8 cellular contexts compared by ENCODE assay signal in the genomic region with DNA sequence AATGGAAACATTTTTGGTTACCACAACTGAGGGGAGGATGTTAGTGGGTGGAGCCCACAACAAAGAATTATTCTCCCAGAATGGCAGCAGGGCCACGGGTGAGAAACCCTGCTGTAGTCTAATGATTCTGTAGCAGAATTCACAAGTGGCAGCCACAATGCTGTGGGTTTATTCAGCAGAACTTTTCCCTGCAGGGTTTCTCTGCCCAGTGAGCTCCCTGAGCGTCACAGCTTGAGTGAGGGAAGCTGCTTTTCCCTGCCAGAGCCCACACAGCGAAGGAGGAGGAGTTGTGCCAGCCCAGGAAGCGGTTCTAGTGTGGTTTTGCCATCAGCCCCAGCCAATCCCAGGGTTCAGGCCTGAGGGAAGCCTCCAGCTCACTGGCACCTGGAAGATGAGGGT. TPM values are rescaled to one million over a fixed set of nuclear protein-coding genes. Genes with fewer than 3 reads are reported as not detected.
DNase-seq lines count a peak whose midpoint lies in the region; ATAC-seq, FAIRE-seq and TF ChIP-seq lines count a peak whose summit lies in the region.

No MANE protein-coding gene starts in this region.

- no peak for FAIRE-seq in GM12878 (lab: Jason Lieb, UNC)

- H4K20me1 ChIP-seq in GM12878 (ENCODE audit: control insufficient read depth, insufficient read depth): no peaks in the 10 kb centered on the region

- no peak for TF ChIP-seq CTCF in GM12878 (IDR thresholded peaks at IDR 0.05 in 2 of 3, conservative IDR thresholded peaks at IDR 0.05 in 1 of 3; ENCODE audit: control insufficient read depth in 2 of 3, extremely low read depth in 1 of 3, insufficient read depth in 1 of 3, low read depth in 3 of 3, low read length in 3 of 3)

- no peak overlapping the region for H3K27ac ChIP-seq in GM12878 (ENCODE audit: control insufficient read depth, insufficient read depth)

- POLR2A ChIA-PET in GM12878 (lab: Charles Lee): interaction anchor here (0.8 kb wide), 1 partner anchor 32 kb away, joined by 3 read pairs; no protein-coding TSS in a partner anchor

- no peak overlapping the region for H3K4me3 ChIP-seq in GM12878

- CTCF ChIA-PET in GM12878 (lab: Yijun Ruan, JAX): interaction anchor here (0.7 to 2.0 kb wide), 9 partner anchors 9 to 590 kb away, joined by 3 to 14 read pairs (median 4); no protein-coding TSS in a partner anchor

- 0 out of 4 replicates have a peak, but pooled peaks of 1 of the 2 experiments have one; percentile 7 for TF ChIP-seq EP300 in GM12878 (IDR thresholded peaks at IDR 0.05; ENCODE audit: borderline replicate concordance in 1 of 2, control insufficient read depth in 1 of 2, low read depth in 2 of 2, low read length in 2 of 2)

- TF ChIP-seq RAD21 in GM12878 (IDR thresholded peaks at IDR 0.05; ENCODE audit: insufficient read depth, low read depth, low read length): no peak

- SMC1A ChIA-PET in GM12878 (lab: Charles Lee; ENCODE audit: uncharacterized antibody, unreplicated experiment): interaction anchor here (0.7 to 1.0 kb wide), 3 partner anchors 9 to 311 kb away, joined by 3 to 4 read pairs (median 4); no protein-coding TSS in a partner anchor

- RAD21 ChIA-PET in GM12878 (lab: Charles Lee; ENCODE audit: unreplicated experiment): interaction anchor here (0.7 to 1.0 kb wide), 3 partner anchors 43 to 65 kb away, joined by 3 to 4 read pairs (median 3); no protein-coding TSS in a partner anchor

- intact Hi-C loops in GM12878 (cut with micrococcal nuclease; ENCODE audit: unreplicated experiment): loop anchor here (2.0 kb wide), 1 partner anchor 44 kb away; no protein-coding TSS in a partner anchor

- peaks cover 23% of the 10 kb centered on the region for H3K4me1 ChIP-seq in GM12878 (ENCODE audit: control insufficient read depth, insufficient read depth, low read length)

- in situ Hi-C loops in KBM-7 (cut with MboI; ENCODE audit: low pct_unique_long_range_greater_than_20kb, low sequenced_read_pairs) (no loop called here), GM12878 (cut with MboI) (no loop called here)

- no peak overlapping the region for H3K9ac ChIP-seq in GM12878 (ENCODE audit: control insufficient read depth, insufficient read depth, low read length)

- H3K4me2 ChIP-seq in GM12878 (ENCODE audit: control insufficient read depth, insufficient read depth): peak overlapping the region; percentile 56

- peaks cover 3 to 7% of the 10 kb centered on the region in 2 experiments for H3K27me3 ChIP-seq in GM12878 (replicated peaks in 1 of 2; ENCODE audit: control insufficient read depth in 2 of 2, insufficient read depth in 2 of 2, low read length in 1 of 2)

- BruUV-seq in GM12878 (replicated peaks; lab: Mats Ljungman, UMichigan): no TSS peak

- no peaks in the 10 kb centered on the region for H3K79me2 ChIP-seq in GM12878 (ENCODE audit: control insufficient read depth, insufficient read depth, low read length)

- peak; percentile 59 for DNase-seq in stimulated activated CD4-positive, alpha-beta T cell treated with anti-CD3 and anti-CD28 coated beads, Interleukin-15, amount 100 ng/mL, for 24 hours
- DNase-seq in stimulated activated CD4-positive, alpha-beta T cell treated with anti-CD3 and anti-CD28 coated beads, Interleukin-1b, Interleukin-23, amount 100 ng/mL, for 48 hours: no peak
- DNase-seq in KBM-7 (peak; percentile 40), GM12878 (ENCODE audit: low read depth, low spot score) (no peak), superior temporal gyrus (ENCODE audit: extremely low spot score) (peak; percentile 48), dermis blood vessel endothelial cell (no peak)
- no peak for DNase-seq in effector CD8-positive, alpha-beta T cell (lab: John Stamatoyannopoulos, UW)

- H3K36me3 ChIP-seq in GM12878 (ENCODE audit: control insufficient read depth in 2 of 2, insufficient read depth in 2 of 2, low read length in 1 of 2): no peaks in the 10 kb centered on the region

- H3K9me3 ChIP-seq in GM12878 (replicated peaks; ENCODE audit: control insufficient read depth, insufficient read depth, low read length): no peaks in the 10 kb centered on the region

- peak overlapping the region; percentile 46 for H2AFZ ChIP-seq in GM12878 (ENCODE audit: control insufficient read depth, low read depth, low read length)

- TF ChIP-seq POLR2A in GM12878 (IDR thresholded peaks at IDR 0.05; ENCODE audit: low read depth, low read length): no peak

- ATAC-seq in GM12878 (peak; percentile 79), HG03045 (IDR thresholded peaks at IDR 0.05; ENCODE audit: unreplicated experiment) (no peak)

- 1% methylated on average over 4 of the region's 4 CpGs for WGBS in GM12878 (ENCODE audit: insufficient coverage, insufficient replicate concordance, low lambda C conversion rate, missing lambda C conversion rate)

TF ChIP-seq in GM12878, 131 proteins besides CTCF, POLR2A, EP300 and RAD21 (continues in another document):
- TF ChIP-seq, protein P1, sequence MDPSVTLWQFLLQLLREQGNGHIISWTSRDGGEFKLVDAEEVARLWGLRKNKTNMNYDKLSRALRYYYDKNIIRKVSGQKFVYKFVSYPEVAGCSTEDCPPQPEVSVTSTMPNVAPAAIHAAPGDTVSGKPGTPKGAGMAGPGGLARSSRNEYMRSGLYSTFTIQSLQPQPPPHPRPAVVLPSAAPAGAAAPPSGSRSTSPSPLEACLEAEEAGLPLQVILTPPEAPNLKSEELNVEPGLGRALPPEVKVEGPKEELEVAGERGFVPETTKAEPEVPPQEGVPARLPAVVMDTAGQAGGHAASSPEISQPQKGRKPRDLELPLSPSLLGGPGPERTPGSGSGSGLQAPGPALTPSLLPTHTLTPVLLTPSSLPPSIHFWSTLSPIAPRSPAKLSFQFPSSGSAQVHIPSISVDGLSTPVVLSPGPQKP (IDR thresholded peaks at IDR 0.05; ENCODE audit: low read depth, low read length): no peak
- peak; percentile 99 for TF ChIP-seq TCF7 (IDR thresholded peaks at IDR 0.05; ENCODE audit: borderline replicate concordance)
- peak; percentile 82 for TF ChIP-seq IKZF1 (conservative IDR thresholded peaks at IDR 0.05)
- TF ChIP-seq STAT3 (IDR thresholded peaks at IDR 0.05; ENCODE audit: low read depth, low read length): no peak
- TF ChIP-seq GABPA (IDR thresholded peaks at IDR 0.05; ENCODE audit: low read depth): no peak
- TF ChIP-seq WRNIP1 (IDR thresholded peaks at IDR 0.05; ENCODE audit: borderline replicate concordance, low read depth, low read length): no peak
- TF ChIP-seq MEF2B (IDR thresholded peaks at IDR 0.05; ENCODE audit: partially characterized antibody, poor library complexity, severe bottlenecking): peak; percentile 96
- no peak for TF ChIP-seq ESRRA (IDR thresholded peaks at IDR 0.05; ENCODE audit: low read length)
- no peak for TF ChIP-seq CBX3 (IDR thresholded peaks at IDR 0.05; ENCODE audit: borderline replicate concordance, low read depth)
- peak; percentile 35; the same call in 1 of the 2 replicates for TF ChIP-seq IRF4 (IDR thresholded peaks at IDR 0.05; ENCODE audit: low read depth, low read length)
- peak; percentile 74 for TF ChIP-seq BCL3 (IDR thresholded peaks at IDR 0.05; ENCODE audit: borderline replicate concordance, insufficient read depth, low read depth, low read length, poor library complexity, severe bottlenecking)
- TF ChIP-seq, protein P2, sequence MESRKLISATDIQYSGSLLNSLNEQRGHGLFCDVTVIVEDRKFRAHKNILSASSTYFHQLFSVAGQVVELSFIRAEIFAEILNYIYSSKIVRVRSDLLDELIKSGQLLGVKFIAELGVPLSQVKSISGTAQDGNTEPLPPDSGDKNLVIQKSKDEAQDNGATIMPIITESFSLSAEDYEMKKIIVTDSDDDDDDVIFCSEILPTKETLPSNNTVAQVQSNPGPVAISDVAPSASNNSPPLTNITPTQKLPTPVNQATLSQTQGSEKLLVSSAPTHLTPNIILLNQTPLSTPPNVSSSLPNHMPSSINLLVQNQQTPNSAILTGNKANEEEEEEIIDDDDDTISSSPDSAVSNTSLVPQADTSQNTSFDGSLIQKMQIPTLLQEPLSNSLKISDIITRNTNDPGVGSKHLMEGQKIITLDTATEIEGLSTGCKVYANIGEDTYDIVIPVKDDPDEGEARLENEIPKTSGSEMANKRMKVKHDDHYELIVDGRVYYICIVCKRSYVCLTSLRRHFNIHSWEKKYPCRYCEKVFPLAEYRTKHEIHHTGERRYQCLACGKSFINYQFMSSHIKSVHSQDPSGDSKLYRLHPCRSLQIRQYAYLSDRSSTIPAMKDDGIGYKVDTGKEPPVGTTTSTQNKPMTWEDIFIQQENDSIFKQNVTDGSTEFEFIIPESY (IDR thresholded peaks at IDR 0.05): no peak
- TF ChIP-seq SREBF1 (IDR thresholded peaks at IDR 0.05; ENCODE audit: low read length): no peak

RNA-seq across cellular contexts. Expression of gene ATP12A, which starts 4.4 kb away (rescaled TPM):
- 0.10 TPM in 1 of 2 replicates, not detected in the other for total RNA-seq in GM12878 (2013; cell fraction: nucleolus; rRNA removed)
- 0.06 TPM in 1 of 2 replicates, not detected in the other for total RNA-seq in GM12878 (2014; rRNA removed)
- 0.05 TPM in 1 of 2 replicates, not detected in the other for total RNA-seq in GM12878 (2014; rRNA removed; fragmentation: Illumina TruSeq; extraction: Trizol)
- total RNA-seq in GM12878 (2021): not detected in 2 replicates
- not detected for polyA plus RNA-seq in GM12878 (2011; ENCODE audit: low read depth)
- polyA plus RNA-seq in GM12878 (2011; rRNA removed): not detected in 2 replicates
- polyA plus RNA-seq in GM12878 (2011; cell fraction: cytosol; rRNA removed): 0.01 TPM in 1 of 2 replicates, not detected in the other
- polyA plus RNA-seq in GM12878 (2011; cell fraction: nucleus; rRNA removed): not detected in 2 replicates
- 0.03 TPM in 1 of 2 replicates, not detected in the other for polyA plus RNA-seq in GM12878 (2012)
- polyA plus RNA-seq in GM12878 (2014; fragmentation: Illumina TruSeq; extraction: Trizol): 0.03 and 0.06 TPM in 2 replicates
- under 1 TPM; 0.02 to 0.08 TPM for polyA plus RNA-seq in GM12878 (2014; fragmentation: Nextera tagmentation; extraction: Ambion mirVana)
- polyA plus RNA-seq in GM12878 (2014; rRNA removed): not detected in 2 replicates
- polyA plus RNA-seq in GM12878 (2016; fragmentation: Nextera tagmentation; extraction: Ambion mirVana): not detected
- not detected in 2 replicates for polyA minus RNA-seq in GM12878 (2011; rRNA and poly(A)+ RNA removed)
- polyA minus RNA-seq in GM12878 (2011; cell fraction: cytosol; rRNA and poly(A)+ RNA removed): not detected in 2 replicates
- not detected in 2 replicates for polyA minus RNA-seq in GM12878 (2011; cell fraction: nucleus; rRNA and poly(A)+ RNA removed)
- total RNA-seq in dermis blood vessel endothelial cell: not detected in 2 replicates

Comparison
In these comparisons a context has a peak if more than half of its experiments do, and no peak if none do; other contexts are left out.
1. DNase-seq: peak in stimulated activated CD4-positive, alpha-beta T cell treated with anti-CD3 and anti-CD28 coated beads, Interleukin-15, amount 100 ng/mL, for 24 hours (single experiment), KBM-7 (single experiment) and superior temporal gyrus (single experiment); none in stimulated activated CD4-positive, alpha-beta T cell treated with anti-CD3 and anti-CD28 coated beads, Interleukin-1b, Interleukin-23, amount 100 ng/mL, for 48 hours (single experiment), GM12878 (single experiment), dermis blood vessel endothelial cell (single experiment) and effector CD8-positive, alpha-beta T cell (single experiment).